32 cellular contexts compared by ENCODE assay signal in the genomic region with DNA sequence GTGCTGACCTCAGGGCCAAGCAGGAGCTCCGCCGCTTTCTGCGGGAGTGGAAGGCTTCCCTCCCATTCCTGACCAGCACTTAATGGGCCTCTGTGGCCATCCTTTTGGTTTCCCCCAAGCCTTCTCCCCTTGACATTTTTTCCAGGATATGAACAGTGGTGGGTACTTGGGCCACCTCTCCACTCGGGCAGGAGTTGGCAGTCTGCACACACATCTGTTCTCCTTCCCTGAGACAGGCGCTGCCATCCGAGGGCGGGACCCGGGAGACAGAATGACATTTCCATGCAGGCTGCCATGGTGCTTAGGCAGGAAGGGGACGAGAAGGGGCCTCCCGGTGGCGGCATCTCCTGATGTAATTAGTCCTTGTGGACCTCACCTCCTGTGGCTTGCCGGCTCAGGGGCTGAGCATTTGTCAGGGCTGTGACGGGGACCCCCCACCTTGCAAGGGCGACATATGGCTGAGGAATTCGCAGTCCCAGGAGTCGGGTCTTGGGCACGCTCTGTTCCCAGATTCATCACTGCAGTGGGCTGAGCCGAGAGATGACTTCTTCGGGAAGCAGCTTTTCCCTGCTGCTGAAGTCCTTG.
DNase-seq lines count a peak whose midpoint lies in the region; ATAC-seq and TF ChIP-seq lines count a peak whose summit lies in the region.
"Had no signal": no experiment of that assay in that cellular context is flagged by ENCODE, and none has a peak within 500 bp of the region (broad histone marks: within the 10 kb centered on the region; RNA-seq: fewer than 3 reads in every experiment).

No MANE protein-coding gene starts in this region.

- 50 to 61% methylated on average over 10 to 19 of the region's 19 CpGs for whole genome bisulfite sequencing in upper lobe of left lung, 2 donors

- no peak overlapping the region for H3K27ac Mint-ChIP-seq in neural progenitor cell
- H3K27ac Mint-ChIP-seq: activated B cell treated with CpG ODN at 0.5 μM for 24 hours; activated CD8-positive, alpha-beta memory T cell treated with anti-CD3 and anti-CD28 coated beads, Interleukin-2, amount 10 ng/mL, durations not matched to agents 7 days and 5 days; activated naive CD4-positive, alpha-beta T cell treated with anti-CD3 and anti-CD28 coated beads, Interleukin-2, amount 10 ng/mL, durations not matched to agents 7 days and 5 days; effector memory CD8-positive, alpha-beta T cell had no signal

- TF ChIP-seq CTCF in neural progenitor cell (IDR thresholded peaks at IDR 0.05) (no peak), upper lobe of left lung (IDR thresholded peaks at IDR 0.05) (no peak)

- peaks cover 21% of the 10 kb centered on the region for H3K27me3 Mint-ChIP-seq in neural progenitor cell (ENCODE audit: insufficient read depth, low read depth)

- no peaks in the 10 kb centered on the region for H3K36me3 Mint-ChIP-seq in neural progenitor cell
- H3K36me3 Mint-ChIP-seq: activated CD8-positive, alpha-beta memory T cell treated with anti-CD3 and anti-CD28 coated beads, Interleukin-2, amount 10 ng/mL, durations not matched to agents 7 days and 5 days; activated naive CD4-positive, alpha-beta T cell treated with anti-CD3 and anti-CD28 coated beads, Interleukin-2, amount 10 ng/mL, durations not matched to agents 7 days and 5 days had no signal

- no peaks in the 10 kb centered on the region for H3K79me2 ChIP-seq in neural progenitor cell (ENCODE audit: low read depth)

- H3K4me2 ChIP-seq in neural progenitor cell, result peak overlapping the region; percentile 23
- H3K4me2 ChIP-seq: BLaER1 treated with 17β-estradiol and CSF1 and Interleukin-3, amounts not matched to agents 10 nM and 100 nM had no signal

- H3K4me1 ChIP-seq in neural progenitor cell (peaks cover 26% of the 10 kb centered on the region), upper lobe of left lung (no peaks in the 10 kb centered on the region)
- H3K4me1 ChIP-seq: upper lobe of right lung had no signal

- TF ChIP-seq POLR2A in upper lobe of left lung (IDR thresholded peaks at IDR 0.05), result no peak

- H3F3A ChIP-seq in neural progenitor cell (ENCODE audit: low read depth), result peaks cover 15% of the 10 kb centered on the region

- ATAC-seq in upper lobe of left lung (ENCODE audit: low FRiP score in 2 of 2) (no peak), GM18873 (IDR thresholded peaks at IDR 0.05; ENCODE audit: low FRiP score, unreplicated experiment) (no peak)
- ATAC-seq: activated CD8-positive, alpha-beta memory T cell treated with anti-CD3 and anti-CD28 coated beads, Interleukin-2, amount 10 ng/mL, durations not matched to agents 7 days and 5 days; effector memory CD8-positive, alpha-beta T cell; left cardiac atrium; Panc1; upper lobe of right lung had no signal

- H4K20me1 ChIP-seq in neural progenitor cell (ENCODE audit: low read depth), result no peaks in the 10 kb centered on the region
- H4K20me1 ChIP-seq: BLaER1 treated with 17β-estradiol and CSF1 and Interleukin-3, amounts not matched to agents 10 nM and 100 nM had no signal

- H3K36me3 ChIP-seq in neural progenitor cell (no peaks in the 10 kb centered on the region), upper lobe of left lung (no peaks in the 10 kb centered on the region)
- H3K36me3 ChIP-seq: BLaER1 treated with 17β-estradiol and CSF1 and Interleukin-3, amounts not matched to agents 10 nM and 100 nM; ovary; upper lobe of right lung had no signal

- H3K27me3 ChIP-seq in neural progenitor cell (no peaks in the 10 kb centered on the region), upper lobe of left lung (peaks cover 0 to 4% (median 0%) of the 10 kb centered on the region in 4 donors)
- H3K27me3 ChIP-seq: BLaER1 treated with 17β-estradiol and CSF1 and Interleukin-3, amounts not matched to agents 10 nM and 100 nM; ovary had no signal

- H3K4me1 Mint-ChIP-seq in neural progenitor cell, result peaks cover 55% of the 10 kb centered on the region
- H3K4me1 Mint-ChIP-seq: activated B cell treated with CpG ODN at 0.5 μM for 24 hours; activated CD8-positive, alpha-beta memory T cell treated with anti-CD3 and anti-CD28 coated beads, Interleukin-2, amount 10 ng/mL, durations not matched to agents 7 days and 5 days; activated naive CD4-positive, alpha-beta T cell treated with anti-CD3 and anti-CD28 coated beads, Interleukin-2, amount 10 ng/mL, durations not matched to agents 7 days and 5 days had no signal

- DNase-seq in EH (ENCODE audit: low read depth) (peak; percentile 35), RPMI7951 (ENCODE audit: low read depth) (peak; percentile 43), fibroblast of gingiva (ENCODE audit: low read depth) (peak; percentile 35), neural progenitor cell (ENCODE audit: low spot score) (peak; percentile 45), upper lobe of left lung (no peak), NCI-H2081 (lab: John Stamatoyannopoulos, UW) (no peak), NOMO-1 (lab: John Stamatoyannopoulos, UW; ENCODE audit: unreplicated experiment in 2 of 2) (no peak)
- DNase-seq: activated B cell treated with CpG ODN at 0.5 μM for 24 hours; activated CD4-positive, alpha-beta T cell treated with anti-CD3 and anti-CD28 coated beads, Interleukin-2, amount 50 U/mL, for 1 hour; activated CD8-positive, alpha-beta memory T cell treated with anti-CD3 and anti-CD28 coated beads, Interleukin-2, amount 10 ng/mL, durations not matched to agents 7 days and 5 days; activated naive CD4-positive, alpha-beta T cell treated with anti-CD3 and anti-CD28 coated beads, Interleukin-2, amount 10 ng/mL, durations not matched to agents 7 days and 5 days; activated T-cell treated with anti-CD3 and anti-CD28 coated beads, Interleukin-2, amount 50 U/mL, for 48 hours; COR-L47; DMS53; effector memory CD8-positive, alpha-beta T cell; foreskin melanocyte; Karpas-422; left cardiac atrium; NCI-H1436; NCI-H524 treated with DMSO at 0.1 percent for 48 hours; ovary; retina; SHP77 treated with DMSO at 0.1 percent for 48 hours; stimulated activated CD4-positive, alpha-beta T cell treated with anti-CD3 and anti-CD28 coated beads, Interleukin-12 subunit alpha, Interleukin-12 subunit beta, amount 100 ng/mL, for 4 hours; stimulated activated CD4-positive, alpha-beta T cell treated with anti-CD3 and anti-CD28 coated beads, Interleukin-4, amount 100 ng/mL, for 1 hour; SW 1271; T1000; upper lobe of right lung had no signal

- no peak overlapping the region for H3K27ac ChIP-seq in neural progenitor cell
- H3K27ac ChIP-seq in upper lobe of left lung, result no peak overlapping the region
- H3K27ac ChIP-seq: BLaER1 treated with 17β-estradiol and CSF1 and Interleukin-3, amounts not matched to agents 10 nM and 100 nM; HL-60; ovary; upper lobe of right lung had no signal

- no peak for TF ChIP-seq EP300 in upper lobe of left lung (IDR thresholded peaks at IDR 0.05)

- H3K9me3 ChIP-seq in neural progenitor cell (ENCODE audit: low read depth) (no peaks in the 10 kb centered on the region), upper lobe of left lung (no peaks in the 10 kb centered on the region)
- H3K9me3 ChIP-seq: BLaER1 treated with 17β-estradiol and CSF1 and Interleukin-3, amounts not matched to agents 10 nM and 100 nM; ovary; upper lobe of right lung had no signal

- H3K4me3 ChIP-seq in neural progenitor cell (no peak overlapping the region), upper lobe of left lung (no peak overlapping the region)
- H3K4me3 ChIP-seq: BLaER1 treated with 17β-estradiol and CSF1 and Interleukin-3, amounts not matched to agents 10 nM and 100 nM; ovary; upper lobe of right lung had no signal

- no peak overlapping the region for H3K4me3 Mint-ChIP-seq in neural progenitor cell
- H3K4me3 Mint-ChIP-seq: activated B cell treated with CpG ODN at 0.5 μM for 24 hours; activated CD8-positive, alpha-beta memory T cell treated with anti-CD3 and anti-CD28 coated beads, Interleukin-2, amount 10 ng/mL, durations not matched to agents 7 days and 5 days; activated naive CD4-positive, alpha-beta T cell treated with anti-CD3 and anti-CD28 coated beads, Interleukin-2, amount 10 ng/mL, durations not matched to agents 7 days and 5 days; effector memory CD8-positive, alpha-beta T cell had no signal

- H2AFZ ChIP-seq in neural progenitor cell (replicated peaks), result no peak overlapping the region

- H3K9me3 Mint-ChIP-seq in neural progenitor cell, result no peaks in the 10 kb centered on the region
- H3K9me3 Mint-ChIP-seq: activated B cell treated with CpG ODN at 0.5 μM for 24 hours; activated naive CD4-positive, alpha-beta T cell treated with anti-CD3 and anti-CD28 coated beads, Interleukin-2, amount 10 ng/mL, durations not matched to agents 7 days and 5 days; effector memory CD8-positive, alpha-beta T cell had no signal

- no peak overlapping the region for H3K9ac ChIP-seq in neural progenitor cell
- H3K9ac ChIP-seq: BLaER1 treated with 17β-estradiol and CSF1 and Interleukin-3, amounts not matched to agents 10 nM and 100 nM had no signal

Comparison
In these comparisons a context has a peak if more than half of its experiments do, and no peak if none do; other contexts are left out.
1. DNase-seq: peak in EH (single experiment), RPMI7951 (single experiment), fibroblast of gingiva (single experiment) and neural progenitor cell (single experiment); none in upper lobe of left lung (0 of 2), NCI-H2081 (0 of 2) and NOMO-1 (0 of 2).